In genomic region chrX:3962511-3963350, GRCh38 we compare ENCODE assay signal across 8 cellular contexts.
DNase-seq lines count a peak whose midpoint lies in the region; ATAC-seq and TF ChIP-seq lines count a peak whose summit lies in the region.

No MANE protein-coding gene starts in this region.

- peak; percentile 37 for TF ChIP-seq CTCF in Calu3 (IDR thresholded peaks at IDR 0.05; ENCODE audit: unreplicated experiment)
- peak; percentile 25 to 48 (median 35) for TF ChIP-seq CTCF in esophagus muscularis mucosa (IDR thresholded peaks at IDR 0.05)
- TF ChIP-seq CTCF in psoas muscle (IDR thresholded peaks at IDR 0.05): peak; percentile 34

- DNase-seq in Calu3: peak; percentile 65
- DNase-seq in NCI-H748 (lab: John Stamatoyannopoulos, UW; ENCODE audit: unreplicated experiment): peak; percentile 79
- no peak for DNase-seq in esophagus muscularis mucosa (ENCODE audit: extremely low spot score)
- no peak for DNase-seq in psoas muscle

- 10% methylated on average over 15 of the region's 15 CpGs for WGBS in esophagus muscularis mucosa
- WGBS in psoas muscle, 3 donors: 9 to 14% (median 11%) methylated on average over 15 of the region's 15 CpGs

- H3K4me3 ChIP-seq in esophagus muscularis mucosa (no peak overlapping the region), psoas muscle (no peak overlapping the region)

- no peak for TF ChIP-seq EP300 in esophagus muscularis mucosa (IDR thresholded peaks at IDR 0.05)

- no peaks in the 10 kb centered on the region for H3K27me3 ChIP-seq in esophagus muscularis mucosa
- H3K27me3 ChIP-seq in psoas muscle (ENCODE audit: insufficient read depth in 3 of 3, low read length in 2 of 3): peaks cover 0 to 4% (median 0%) of the 10 kb centered on the region in 3 donors

- H3K4me1 Mint-ChIP-seq in Calu3 (ENCODE audit: low read depth, unreplicated experiment): peaks cover 24% of the 10 kb centered on the region

- no peak overlapping the region for H3K27ac ChIP-seq in esophagus muscularis mucosa (replicated peaks in 1 of 4)
- H3K27ac ChIP-seq in psoas muscle: no peak overlapping the region

- peak overlapping the region; percentile 58 for H3K27ac Mint-ChIP-seq in Calu3 (ENCODE audit: unreplicated experiment)

- H3K27me3 Mint-ChIP-seq in Calu3 (ENCODE audit: unreplicated experiment): no peaks in the 10 kb centered on the region

- peaks cover 14% of the 10 kb centered on the region for H3K36me3 Mint-ChIP-seq in Calu3 (ENCODE audit: insufficient read depth, unreplicated experiment)

- ATAC-seq in GM19395 (IDR thresholded peaks at IDR 0.05; ENCODE audit: unreplicated experiment) (peak; percentile 61), psoas muscle (no peak), GM18873 (IDR thresholded peaks at IDR 0.05; ENCODE audit: low FRiP score, unreplicated experiment) (no peak), GM18861 (IDR thresholded peaks at IDR 0.05; ENCODE audit: unreplicated experiment) (no peak), HG02938 (IDR thresholded peaks at IDR 0.05; ENCODE audit: unreplicated experiment) (no peak)

- CTCF ChIA-PET in Calu3 (lab: Charles Lee): interaction anchor here (0.6 to 2.6 kb wide), 7 partner anchors 9 to 707 kb away, joined by 3 to 19 read pairs (median 4); no protein-coding TSS in a partner anchor

- TF ChIP-seq POLR2A in esophagus muscularis mucosa (IDR thresholded peaks at IDR 0.05; ENCODE audit: low read depth): no peak

- no peaks in the 10 kb centered on the region for H3K36me3 ChIP-seq in esophagus muscularis mucosa
- H3K36me3 ChIP-seq in psoas muscle (ENCODE audit: insufficient read depth in 1 of 2, low read depth in 1 of 2): no peaks in the 10 kb centered on the region

- peak overlapping the region; percentile 59 for H3K4me3 Mint-ChIP-seq in Calu3 (ENCODE audit: low read depth, unreplicated experiment)

- BruUV-seq in Calu3 (replicated peaks; lab: Mats Ljungman, UMichigan): no TSS peak

- H3K9me3 ChIP-seq in esophagus muscularis mucosa (no peaks in the 10 kb centered on the region), psoas muscle (no peaks in the 10 kb centered on the region)

- H3K4me1 ChIP-seq in esophagus muscularis mucosa (peaks cover 0 to 8% (median 0%) of the 10 kb centered on the region in 4 donors), psoas muscle (no peaks in the 10 kb centered on the region)

- intact Hi-C loops in Calu3 (cut with micrococcal nuclease; ENCODE audit: unreplicated experiment): loop anchor here (2.0 to 5.0 kb wide), 4 partner anchors 300 to 1150 kb away; no protein-coding TSS in a partner anchor
- intact Hi-C loops in esophagus muscularis mucosa (cut with DNase I): no loop called here
- intact Hi-C loops in psoas muscle (cut with DNase I): no loop called here

- no peaks in the 10 kb centered on the region for H3K9me3 Mint-ChIP-seq in Calu3 (ENCODE audit: low read depth, unreplicated experiment)

Comparison
In these comparisons a context has a peak if more than half of its experiments do, and no peak if none do; other contexts are left out.
1. DNase-seq: peak in Calu3 (single experiment) and NCI-H748 (single experiment); none in esophagus muscularis mucosa (single experiment) and psoas muscle (0 of 2).
2. Peak in every context shown above with its lines, with median percentiles within 50 percentile points of each other: CTCF ChIP-seq.